Comparison of ENCODE assay signal across 16 cellular contexts in the genomic region with DNA sequence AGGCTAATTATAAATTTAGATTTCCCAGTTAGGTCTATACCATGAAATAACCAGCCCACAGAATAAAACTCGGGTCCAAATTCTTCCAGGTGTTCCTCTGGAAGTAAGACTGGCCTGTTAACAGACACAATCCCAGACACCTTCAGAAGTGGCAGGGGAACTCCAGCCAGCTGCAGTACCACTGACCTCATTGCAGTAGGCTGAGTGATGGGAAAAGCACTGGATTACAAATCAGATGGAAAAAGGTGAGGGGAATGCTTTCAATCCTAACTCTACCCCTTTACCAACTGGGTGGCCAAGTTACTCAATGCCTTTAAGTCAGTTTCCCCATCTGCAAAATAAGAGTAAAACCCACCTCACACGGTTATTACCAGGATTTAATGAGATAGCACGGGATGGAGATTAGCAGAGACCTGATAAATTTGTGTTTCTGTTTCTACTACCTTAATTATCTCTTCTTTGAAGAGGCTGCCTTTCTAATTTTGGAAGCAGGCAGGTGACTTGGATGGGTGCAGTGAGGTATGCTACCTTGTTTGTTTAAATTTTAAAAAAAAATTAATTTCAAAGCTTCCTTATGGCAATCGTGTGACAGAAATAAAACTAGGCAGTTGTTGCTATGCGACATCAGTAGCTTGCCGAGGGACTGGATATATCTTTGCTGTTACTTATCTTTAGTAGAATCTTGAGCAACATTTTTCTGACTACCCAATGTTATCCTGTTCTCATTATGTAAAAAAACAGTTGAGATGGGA.
DNase-seq lines count a peak whose midpoint lies in the region; TF ChIP-seq lines count a peak whose summit lies in the region.
"Had no signal": no experiment of that assay in that cellular context is flagged by ENCODE, and none has a peak within 500 bp of the region (broad histone marks: within the 10 kb centered on the region; RNA-seq: fewer than 3 reads in every experiment).

No MANE protein-coding gene starts in this region.

- H3K9me3 ChIP-seq in DOHH2 (ENCODE audit: control insufficient read depth, insufficient read depth, low read length) (peaks cover 10% of the 10 kb centered on the region), OCI-LY1 (ENCODE audit: low read length) (no peaks in the 10 kb centered on the region), esophagus squamous epithelium (no peaks in the 10 kb centered on the region)

- H3K27ac ChIP-seq in DOHH2 (ENCODE audit: low read depth, low read length), result peak overlapping the region; percentile 30
- H3K27ac ChIP-seq in OCI-LY1 (ENCODE audit: low read depth, low read length, poor library complexity, severe bottlenecking), result peak overlapping the region; percentile 51
- peak overlapping the region; percentile 6 for H3K27ac ChIP-seq in caudate nucleus (ENCODE audit: low read depth, low read length)
- H3K27ac ChIP-seq in esophagus squamous epithelium, result no peak overlapping the region
- H3K27ac ChIP-seq: BLaER1, SK-N-MC had no signal

- H3F3A ChIP-seq in DOHH2 (ENCODE audit: control insufficient read depth, insufficient read depth) (0 out of 2 replicates have a peak, but pooled peaks cover 5% of the 10 kb centered on the region), OCI-LY1 (ENCODE audit: insufficient read depth, low read length) (peaks cover 7% of the 10 kb centered on the region; the same call in 1 of the 2 replicates)

- no peaks in the 10 kb centered on the region for H4K20me1 ChIP-seq in DOHH2 (ENCODE audit: control insufficient read depth, insufficient read depth, low read depth, low read length)
- no peaks in the 10 kb centered on the region for H4K20me1 ChIP-seq in OCI-LY1 (ENCODE audit: insufficient read depth, low read length)
- H4K20me1 ChIP-seq: BLaER1 had no signal

- H3K9me2 ChIP-seq in DOHH2 (replicated peaks; ENCODE audit: control insufficient read depth, low read length) (no peaks in the 10 kb centered on the region), OCI-LY1 (ENCODE audit: low read depth, low read length) (no peaks in the 10 kb centered on the region)

- H3K4me1 ChIP-seq in DOHH2 (ENCODE audit: control insufficient read depth, low read length), result peaks cover 79% of the 10 kb centered on the region
- H3K4me1 ChIP-seq in OCI-LY1 (ENCODE audit: insufficient read depth, low read length, severe bottlenecking), result peaks cover 53% of the 10 kb centered on the region
- no peaks in the 10 kb centered on the region for H3K4me1 ChIP-seq in esophagus squamous epithelium

- no peak for TF ChIP-seq POLR2A in esophagus squamous epithelium (IDR thresholded peaks at IDR 0.05)

- peak overlapping the region; percentile 0; the same call in 1 of the 2 replicates for H3K9ac ChIP-seq in OCI-LY1 (ENCODE audit: low read length)
- H3K9ac ChIP-seq: BLaER1 had no signal

- H3K36me3 ChIP-seq in DOHH2 (ENCODE audit: control insufficient read depth, low read length) (peaks cover 7% of the 10 kb centered on the region; the same call in 1 of the 2 replicates), OCI-LY1 (ENCODE audit: insufficient read depth, low read length) (no peaks in the 10 kb centered on the region), esophagus squamous epithelium (no peaks in the 10 kb centered on the region)
- H3K36me3 ChIP-seq: BLaER1 had no signal

- H3K4me3 ChIP-seq in DOHH2 (ENCODE audit: low read length), result peak overlapping the region; percentile 36
- H3K4me3 ChIP-seq in OCI-LY1 (ENCODE audit: low read depth, low read length, poor library complexity, severe bottlenecking), result no peak overlapping the region
- no peak overlapping the region for H3K4me3 ChIP-seq in esophagus squamous epithelium
- H3K4me3 ChIP-seq: BLaER1, SK-N-MC had no signal

- peak overlapping the region; percentile 84; the same call in 1 of the 2 replicates for H2AFZ ChIP-seq in OCI-LY1 (ENCODE audit: low read length)

- no peaks in the 10 kb centered on the region for H3K79me2 ChIP-seq in DOHH2 (ENCODE audit: control insufficient read depth, low read length)
- H3K79me2 ChIP-seq in OCI-LY1 (ENCODE audit: insufficient read depth, low read length), result no peaks in the 10 kb centered on the region

- TF ChIP-seq CTCF in DOHH2 (IDR thresholded peaks at IDR 0.05; ENCODE audit: low read depth, low read length, poor library complexity, severe bottlenecking), result no peak
- no peak for TF ChIP-seq CTCF in OCI-LY1 (IDR thresholded peaks at IDR 0.05; ENCODE audit: low read length)
- no peak for TF ChIP-seq CTCF in esophagus squamous epithelium (IDR thresholded peaks at IDR 0.05)

- intact Hi-C loops in esophagus squamous epithelium (cut with DNase I), result no loop called here

- DNase-seq in caudate nucleus (lab: John Stamatoyannopoulos, UW), result peak in 2 of 61 donors; percentile 1 to 11
- DNase-seq in occipital lobe (lab: John Stamatoyannopoulos, UW), result peak; percentile 0
- no peak for DNase-seq in NCI-H2196 (lab: John Stamatoyannopoulos, UW; ENCODE audit: unreplicated experiment)
- no peak for DNase-seq in esophagus squamous epithelium (lab: John Stamatoyannopoulos, UW)
- DNase-seq in HuH-7 (ENCODE audit: low spot score), result no peak
- DNase-seq: CD4-positive, CD25-positive, alpha-beta regulatory T cell; H7; KG1; MM.1S; NCI-H2029; NCI-H526 treated with DMSO at 0.1 percent for 48 hours; SIG-M5 had no signal

- WGBS in esophagus squamous epithelium, 2 donors, result 58 to 64% methylated on average over 6 of the region's 6 CpGs

- peak overlapping the region; percentile 50 for H3K4me2 ChIP-seq in DOHH2 (ENCODE audit: low read length)
- peak overlapping the region; percentile 29; the same call in 1 of the 2 replicates for H3K4me2 ChIP-seq in OCI-LY1 (ENCODE audit: low read length)
- H3K4me2 ChIP-seq: BLaER1 had no signal

- H3K27me3 ChIP-seq in DOHH2 (ENCODE audit: control insufficient read depth, low read length), result no peaks in the 10 kb centered on the region
- no peaks in the 10 kb centered on the region for H3K27me3 ChIP-seq in OCI-LY1 (ENCODE audit: insufficient read depth, low read length)
- no peaks in the 10 kb centered on the region for H3K27me3 ChIP-seq in esophagus squamous epithelium
- H3K27me3 ChIP-seq: BLaER1 had no signal

Comparison
In these comparisons a context has a peak if more than half of its experiments do, and no peak if none do; other contexts are left out.
1. H3K27ac ChIP-seq: peak in DOHH2 (single experiment), OCI-LY1 (single experiment) and caudate nucleus (single experiment); none in esophagus squamous epithelium (0 of 4).